In the genomic region with DNA sequence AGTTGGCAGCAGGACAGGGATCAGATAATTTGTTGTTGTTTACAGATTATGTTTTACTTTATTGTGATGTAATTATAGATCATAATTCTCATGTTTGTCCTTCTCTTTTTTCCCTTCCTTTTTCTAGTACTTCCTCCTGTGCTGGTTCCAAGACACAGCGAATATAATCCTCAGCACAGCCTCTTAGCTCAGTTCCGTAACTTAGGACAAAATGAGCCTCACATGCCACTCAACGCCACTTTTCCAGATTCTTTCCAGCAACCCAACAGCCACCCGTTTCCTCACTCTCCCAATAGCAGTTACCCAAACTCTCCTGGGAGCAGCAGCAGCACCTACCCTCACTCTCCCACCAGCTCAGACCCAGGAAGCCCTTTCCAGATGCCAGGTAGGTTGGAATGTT, we compare ENCODE assay signal across 21 cellular contexts. TPM values are rescaled to one million over a fixed set of nuclear protein-coding genes. Genes with fewer than 3 reads are reported as not detected.
DNase-seq lines count a peak whose midpoint lies in the region; ATAC-seq and TF ChIP-seq lines count a peak whose summit lies in the region.
"Had no signal": no experiment of that assay in that cellular context is flagged by ENCODE, and none has a peak within 500 bp of the region (broad histone marks: within the 10 kb centered on the region; RNA-seq: fewer than 3 reads in every experiment).

No MANE protein-coding gene starts in this region.

- H3K27me3 Mint-ChIP-seq in endothelial cell (ENCODE audit: unreplicated experiment): no peaks in the 10 kb centered on the region
- H3K27me3 Mint-ChIP-seq in neural crest cell (ENCODE audit: low read depth): no peaks in the 10 kb centered on the region

- TF ChIP-seq CTCF in OCI-LY1 (IDR thresholded peaks at IDR 0.05; ENCODE audit: low read length) (no peak), endothelial cell (IDR thresholded peaks at IDR 0.05; ENCODE audit: unreplicated experiment) (no peak), neural crest cell (conservative IDR thresholded peaks at IDR 0.05) (no peak)

- H3K36me3 Mint-ChIP-seq in endothelial cell (ENCODE audit: low read depth, unreplicated experiment): peaks cover 4% of the 10 kb centered on the region
- no peaks in the 10 kb centered on the region for H3K36me3 Mint-ChIP-seq in neural crest cell (ENCODE audit: low read depth)
- H3K36me3 Mint-ChIP-seq: CD8-positive, alpha-beta memory T cell had no signal

- no peaks in the 10 kb centered on the region for H3F3A ChIP-seq in OCI-LY1 (ENCODE audit: insufficient read depth, low read length)

- DNase-seq in CD1c-positive myeloid dendritic cell (ENCODE audit: extremely low spot score) (peak; percentile 37), endothelial cell (ENCODE audit: low spot score) (no peak), neural crest cell (ENCODE audit: low read depth, low spot score) (no peak), DMS53 treated with DMSO at 0.1 percent for 48 hours (lab: John Stamatoyannopoulos, UW; ENCODE audit: unreplicated experiment) (no peak), NCI-H146 treated with DMSO at 0.1 percent for 48 hours (lab: John Stamatoyannopoulos, UW; ENCODE audit: unreplicated experiment) (no peak)
- no peak for DNase-seq in activated effector memory CD4-positive, alpha-beta T cell treated with anti-CD3 and anti-CD28 coated beads, Interleukin-2, amount 50 U/mL, for 16 hours
- DNase-seq: CD8-positive, alpha-beta memory T cell; DMS 273 treated with DMSO at 0.1 percent for 48 hours; EL; KBM-7; NCI-H1092; NCI-H1694; NCI-H2107; NCI-H446 treated with DMSO at 0.1 percent for 48 hours; NCI-H82; SW 1271 had no signal

- no peaks in the 10 kb centered on the region for H3K9me2 ChIP-seq in OCI-LY1 (ENCODE audit: low read depth, low read length)

- H3K4me1 Mint-ChIP-seq in endothelial cell (ENCODE audit: unreplicated experiment): peaks cover 45% of the 10 kb centered on the region
- H3K4me1 Mint-ChIP-seq in neural crest cell: peaks cover 11% of the 10 kb centered on the region
- H3K4me1 Mint-ChIP-seq: B cell; CD8-positive, alpha-beta memory T cell had no signal

- H3K4me3 Mint-ChIP-seq in endothelial cell (ENCODE audit: unreplicated experiment) (no peak overlapping the region), neural crest cell (no peak overlapping the region)
- H3K4me3 Mint-ChIP-seq: B cell; CD8-positive, alpha-beta memory T cell had no signal

- peaks cover 56% of the 10 kb centered on the region for H3K79me2 ChIP-seq in OCI-LY1 (ENCODE audit: insufficient read depth, low read length)

- no peak overlapping the region for H3K4me3 ChIP-seq in OCI-LY1 (ENCODE audit: low read depth, low read length, poor library complexity, severe bottlenecking)
- H3K4me3 ChIP-seq: HAP-1 had no signal

- H3K9me3 Mint-ChIP-seq in endothelial cell (ENCODE audit: unreplicated experiment): no peaks in the 10 kb centered on the region
- H3K9me3 Mint-ChIP-seq in neural crest cell: no peaks in the 10 kb centered on the region
- H3K9me3 Mint-ChIP-seq: CD8-positive, alpha-beta memory T cell had no signal

- H3K4me1 ChIP-seq in OCI-LY1 (ENCODE audit: insufficient read depth, low read length, severe bottlenecking): peaks cover 78% of the 10 kb centered on the region

- H3K36me3 ChIP-seq in OCI-LY1 (ENCODE audit: insufficient read depth, low read length): peaks cover 82% of the 10 kb centered on the region
- H3K36me3 ChIP-seq: HAP-1 had no signal

- no peak overlapping the region for H3K4me2 ChIP-seq in OCI-LY1 (ENCODE audit: low read length)

- peak overlapping the region; percentile 47 for H3K27ac ChIP-seq in OCI-LY1 (ENCODE audit: low read depth, low read length, poor library complexity, severe bottlenecking)
- H3K27ac ChIP-seq: HL-60 had no signal

- no peak overlapping the region for H2AFZ ChIP-seq in OCI-LY1 (ENCODE audit: low read length)

- H3K27ac Mint-ChIP-seq in endothelial cell (ENCODE audit: unreplicated experiment) (peak overlapping the region; percentile 65), neural crest cell (ENCODE audit: unreplicated experiment) (peak overlapping the region; percentile 90)
- H3K27ac Mint-ChIP-seq: B cell; CD8-positive, alpha-beta memory T cell had no signal

- no peak for ATAC-seq in GM19455 (IDR thresholded peaks at IDR 0.05; ENCODE audit: unreplicated experiment)

- no peaks in the 10 kb centered on the region for H4K20me1 ChIP-seq in OCI-LY1 (ENCODE audit: insufficient read depth, low read length)

- no peaks in the 10 kb centered on the region for H3K9me3 ChIP-seq in OCI-LY1 (ENCODE audit: low read length)
- H3K9me3 ChIP-seq: HAP-1 had no signal

- H3K9ac ChIP-seq in OCI-LY1 (ENCODE audit: low read length): no peak overlapping the region

- no peaks in the 10 kb centered on the region for H3K27me3 ChIP-seq in OCI-LY1 (ENCODE audit: insufficient read depth, low read length)

RNA-seq across cellular contexts. Expression of a gene that starts 58.0 kb away (rescaled TPM):
- total RNA-seq in endothelial cell (ENCODE audit: unreplicated experiment): 82.8 TPM
- total RNA-seq in neural crest cell: 26.8 and 28.6 TPM in 2 replicates
- total RNA-seq: B cell had no signal
